In genomic region chr1:65990161-65990560, GRCh38 we compare ENCODE assay signal across 19 cellular contexts.
A peak's percentile ranks its signal among the peaks of the same experiment; 100 is the strongest.
DNase-seq lines count a peak whose midpoint lies in the region; ATAC-seq and TF ChIP-seq lines count a peak whose summit lies in the region.
"Had no signal": no experiment of that assay in that cellular context is flagged by ENCODE, and none has a peak within 500 bp of the region (broad histone marks: within the 10 kb centered on the region; RNA-seq: fewer than 3 reads in every experiment).

No MANE protein-coding gene starts in this region.

- no peaks in the 10 kb centered on the region for H3K79me2 ChIP-seq in mammary epithelial cell (ENCODE audit: insufficient read depth, low read length)

- H3K4me3 ChIP-seq in breast epithelium (no peak overlapping the region), mammary epithelial cell (replicated peaks in 1 of 3; ENCODE audit: insufficient read depth in 1 of 3, low read depth in 2 of 3, low read length in 3 of 3) (no peak overlapping the region), adipocyte (ENCODE audit: low read length) (no peak overlapping the region), dorsolateral prefrontal cortex (no peak overlapping the region), MG63 (no peak overlapping the region)
- H3K4me3 ChIP-seq: BLaER1 treated with 17β-estradiol and CSF1 and Interleukin-3, amounts not matched to agents 10 nM and 100 nM had no signal

- ATAC-seq in GM18517 (IDR thresholded peaks at IDR 0.05; ENCODE audit: unreplicated experiment) (no peak), HG03097 (IDR thresholded peaks at IDR 0.05; ENCODE audit: low FRiP score, unreplicated experiment) (no peak)
- ATAC-seq: CD8-positive, alpha-beta T cell had no signal

- H4K20me1 ChIP-seq in mammary epithelial cell (ENCODE audit: insufficient read depth, low read length): no peaks in the 10 kb centered on the region
- H4K20me1 ChIP-seq: BLaER1 treated with 17β-estradiol and CSF1 and Interleukin-3, amounts not matched to agents 10 nM and 100 nM had no signal

- H3K27me3 ChIP-seq in breast epithelium: no peaks in the 10 kb centered on the region
- H3K27me3 ChIP-seq in mammary epithelial cell (ENCODE audit: insufficient read depth, low read length): peaks cover 5% of the 10 kb centered on the region
- no peaks in the 10 kb centered on the region for H3K27me3 ChIP-seq in adipocyte (replicated peaks; ENCODE audit: control insufficient read depth, insufficient read depth, low read length)
- no peaks in the 10 kb centered on the region for H3K27me3 ChIP-seq in dorsolateral prefrontal cortex
- peaks cover 5% of the 10 kb centered on the region; the same call in 1 of the 2 replicates for H3K27me3 ChIP-seq in MG63
- H3K27me3 ChIP-seq: BLaER1 treated with 17β-estradiol and CSF1 and Interleukin-3, amounts not matched to agents 10 nM and 100 nM had no signal

- TF ChIP-seq CTCF in breast epithelium (IDR thresholded peaks at IDR 0.05) (no peak), mammary epithelial cell (conservative IDR thresholded peaks at IDR 0.05 in 1 of 2, IDR thresholded peaks at IDR 0.05 in 1 of 2; ENCODE audit: extremely low read depth in 1 of 2, insufficient read depth in 1 of 2, low read depth in 1 of 2, low read length in 2 of 2) (no peak), dorsolateral prefrontal cortex (IDR thresholded peaks at IDR 0.05 in 54 of 56, conservative IDR thresholded peaks at IDR 0.05 in 2 of 56; ENCODE audit: low read depth in 1 of 56, partially characterized antibody in 56 of 56) (no peak)

- no peak overlapping the region for H3K4me2 ChIP-seq in mammary epithelial cell (ENCODE audit: insufficient read depth, low read depth, low read length)
- H3K4me2 ChIP-seq: BLaER1 treated with 17β-estradiol and CSF1 and Interleukin-3, amounts not matched to agents 10 nM and 100 nM had no signal

- CTCF ChIA-PET in mammary epithelial cell (lab: Charles Lee; ENCODE audit: low non-redundant PET): no interaction called here

- intact Hi-C loops in breast epithelium (cut with DNase I; ENCODE audit: low total_unique reads): no loop called here
- intact Hi-C loops in mammary epithelial cell (cut with micrococcal nuclease): no loop called here
- intact Hi-C loops in dorsolateral prefrontal cortex (cut with DNase I): loop anchor here (5.0 kb wide), 3 partner anchors 33 to 252 kb away; no protein-coding TSS in a partner anchor

- H3K9me3 ChIP-seq in breast epithelium (no peaks in the 10 kb centered on the region), mammary epithelial cell (replicated peaks; ENCODE audit: insufficient read depth, low read length) (no peaks in the 10 kb centered on the region), adipocyte (ENCODE audit: control insufficient read depth, low read length) (no peaks in the 10 kb centered on the region), MG63 (no peaks in the 10 kb centered on the region)
- H3K9me3 ChIP-seq: BLaER1 treated with 17β-estradiol and CSF1 and Interleukin-3, amounts not matched to agents 10 nM and 100 nM; Caco-2 had no signal

- peak overlapping the region; percentile 29 to 64 for H3K27ac ChIP-seq in breast epithelium
- no peak overlapping the region for H3K27ac ChIP-seq in mammary epithelial cell (ENCODE audit: insufficient read depth, low read depth, low read length)
- H3K27ac ChIP-seq in dorsolateral prefrontal cortex: peak overlapping the region in 54 of 59 donors; percentile 11 to 95 (median 89)
- peak overlapping the region; percentile 89 for H3K27ac ChIP-seq in substantia nigra (ENCODE audit: low read depth, low read length, poor library complexity, severe bottlenecking)
- H3K27ac ChIP-seq: 22Rv1; BLaER1 treated with 17β-estradiol and CSF1 and Interleukin-3, amounts not matched to agents 10 nM and 100 nM; C4-2B had no signal

- no peak overlapping the region for H2AFZ ChIP-seq in mammary epithelial cell (ENCODE audit: low read depth, low read length)

- H3K36me3 ChIP-seq in breast epithelium: no peaks in the 10 kb centered on the region
- no peaks in the 10 kb centered on the region for H3K36me3 ChIP-seq in mammary epithelial cell (ENCODE audit: insufficient read depth, low read length)
- no peaks in the 10 kb centered on the region for H3K36me3 ChIP-seq in adipocyte (ENCODE audit: control insufficient read depth, insufficient read depth, low read length, severe bottlenecking)
- H3K36me3 ChIP-seq in MG63: no peaks in the 10 kb centered on the region
- H3K36me3 ChIP-seq: BLaER1 treated with 17β-estradiol and CSF1 and Interleukin-3, amounts not matched to agents 10 nM and 100 nM had no signal

- H3K9ac ChIP-seq in mammary epithelial cell (ENCODE audit: insufficient read depth, low read length) (no peak overlapping the region), adipocyte (ENCODE audit: low read length) (no peak overlapping the region)
- H3K9ac ChIP-seq: BLaER1 treated with 17β-estradiol and CSF1 and Interleukin-3, amounts not matched to agents 10 nM and 100 nM had no signal

- no peak for TF ChIP-seq POLR2A in breast epithelium (IDR thresholded peaks at IDR 0.05)

- H3K4me1 ChIP-seq in breast epithelium (no peaks in the 10 kb centered on the region), mammary epithelial cell (ENCODE audit: insufficient read depth, low read length) (no peaks in the 10 kb centered on the region), adipocyte (ENCODE audit: control insufficient read depth, insufficient read depth, low read length) (peaks cover 5% of the 10 kb centered on the region)
- H3K4me1 ChIP-seq: Caco-2 had no signal

- in situ Hi-C loops in mammary epithelial cell (cut with MboI; ENCODE audit: low sequenced_read_pairs in 2 of 2): no loop called here

- DNase-seq in breast epithelium (ENCODE audit: low spot score in 2 of 2) (no peak), mammary epithelial cell (no peak), adipocyte (ENCODE audit: low read depth) (peak; percentile 59), dorsolateral prefrontal cortex (no peak), substantia nigra (lab: John Stamatoyannopoulos, UW) (no peak), MG63 (no peak)
- DNase-seq: ACHN; AML-193; Caco-2; Calu3; CD4-positive, alpha-beta T cell; CD8-positive, alpha-beta T cell; DMS79 treated with DMSO at 0.1 percent for 48 hours; GF-D8 had no signal

- 14% methylated on average over 1 of the region's 1 CpG for WGBS in mammary epithelial cell (ENCODE audit: low coverage, missing lambda C conversion rate)

- dilution Hi-C loops in mammary epithelial cell (cut with HindIII; ENCODE audit: low sequenced_read_pairs): no loop called here

- no TSS peak for BruUV-seq in mammary epithelial cell (replicated peaks; lab: Mats Ljungman, UMichigan)

Comparison
In these comparisons a context has a peak if more than half of its experiments do, and no peak if none do; other contexts are left out.
1. intact Hi-C loops: an anchor here in dorsolateral prefrontal cortex (5.0 kb wide); none called in breast epithelium and mammary epithelial cell.